Comparison of ENCODE assay signal across 8 cellular contexts in genomic region chr20:32109392-32110172, GRCh38. TPM values are rescaled to one million over a fixed set of nuclear protein-coding genes. Genes with fewer than 3 reads are reported as not detected.
DNase-seq lines count a peak whose midpoint lies in the region; ATAC-seq and TF ChIP-seq lines count a peak whose summit lies in the region.

TM9SF4 (plus strand) TSS chr20:32109714; CDS start chr20:32109741, 27 bp downstream.

- H3K4me1 ChIP-seq in PC-9 (replicated peaks; ENCODE audit: insufficient read depth) = peaks cover 9% of the 10 kb centered on the region
- peaks cover 14 to 33% of the 10 kb centered on the region in 2 donors for H3K4me1 ChIP-seq in mucosa of rectum (ENCODE audit: control insufficient read depth in 2 of 2, insufficient read depth in 2 of 2, low read length in 2 of 2)

- no peaks in the 10 kb centered on the region for H3K36me3 ChIP-seq in PC-9 (ENCODE audit: low read depth)
- peaks cover 0 to 2% of the 10 kb centered on the region in 2 donors for H3K36me3 ChIP-seq in mucosa of rectum (ENCODE audit: control insufficient read depth in 2 of 2, insufficient read depth in 2 of 2, low read length in 2 of 2)

- H4K20me1 ChIP-seq in PC-9 (ENCODE audit: insufficient read depth) = peaks cover 10% of the 10 kb centered on the region

- H2AFZ ChIP-seq in PC-9 = peak within 1 kb of the TSS; percentile 97

- POLR2A ChIA-PET in PC-9 (lab: Charles Lee; ENCODE audit: unreplicated experiment) = interaction anchor here (0.6 to 0.7 kb wide), 5 partner anchors 22 to 712 kb away, joined by 3 to 7 read pairs (median 4); no protein-coding TSS in a partner anchor

- peaks cover 49% of the 10 kb centered on the region for H3K79me2 ChIP-seq in PC-9 (ENCODE audit: low read depth)

- H3K27me3 ChIP-seq in PC-9 (ENCODE audit: insufficient read depth, low read depth) (peaks cover 6% of the 10 kb centered on the region; the same call in 1 of the 2 replicates), mucosa of rectum (ENCODE audit: control insufficient read depth in 2 of 2, insufficient read depth in 2 of 2, low read length in 2 of 2) (no peaks in the 10 kb centered on the region)

- H3K4me3 Mint-ChIP-seq in activated T-cell treated with anti-CD3 and anti-CD28 coated beads, Interleukin-2, amount 50 U/mL, for 24 hours = peak within 1 kb of the TSS; percentile 88

- H3K4me3 ChIP-seq in Jurkat, Clone E6-1 (ENCODE audit: low read length) = peak within 1 kb of the TSS; percentile 97
- H3K4me3 ChIP-seq in PC-9 (peak within 1 kb of the TSS; percentile 74), mucosa of rectum (ENCODE audit: low read length in 2 of 2) (peak within 1 kb of the TSS; percentile 100)

- peaks cover 4% of the 10 kb centered on the region; the same call in 1 of the 2 replicates for H3K9me3 ChIP-seq in PC-9 (ENCODE audit: insufficient read depth, low read depth)
- no peaks in the 10 kb centered on the region for H3K9me3 ChIP-seq in mucosa of rectum (ENCODE audit: control insufficient read depth in 2 of 2, low read length in 2 of 2)

- peaks cover 36% of the 10 kb centered on the region for H3K4me1 Mint-ChIP-seq in activated T-cell treated with anti-CD3 and anti-CD28 coated beads, Interleukin-2, amount 50 U/mL, for 24 hours (ENCODE audit: low read depth)

- no peaks in the 10 kb centered on the region for H3K9me2 ChIP-seq in PC-9 (ENCODE audit: insufficient read depth)

- H3K9me3 Mint-ChIP-seq in activated T-cell treated with anti-CD3 and anti-CD28 coated beads, Interleukin-2, amount 50 U/mL, for 24 hours = no peaks in the 10 kb centered on the region

- H3K4me2 ChIP-seq in PC-9 = peak within 1 kb of the TSS; percentile 98

- no peak for TF ChIP-seq CTCF in PC-9 (conservative IDR thresholded peaks at IDR 0.05)

- no peaks in the 10 kb centered on the region for H3K27me3 Mint-ChIP-seq in activated T-cell treated with anti-CD3 and anti-CD28 coated beads, Interleukin-2, amount 50 U/mL, for 24 hours

- peak; percentile 72 for ATAC-seq in GM21619 (IDR thresholded peaks at IDR 0.05; ENCODE audit: unreplicated experiment)

- no peaks in the 10 kb centered on the region for H3F3A ChIP-seq in PC-9 (ENCODE audit: insufficient read depth, low read depth)

- peak within 1 kb of the TSS; percentile 90 to 100 for H3K9ac ChIP-seq in mucosa of rectum (ENCODE audit: low read depth in 1 of 2, low read length in 2 of 2)

- CTCF ChIA-PET in PC-9 (lab: Charles Lee) = interaction anchor here (0.6 kb wide), 2 partner anchors 257 to 320 kb away, joined by 3 to 7 read pairs; no protein-coding TSS in a partner anchor

- peak within 1 kb of the TSS; percentile 96 for H3K27ac ChIP-seq in PC-9
- peak within 1 kb of the TSS; percentile 96 to 99 for H3K27ac ChIP-seq in mucosa of rectum (ENCODE audit: low read depth in 2 of 2, low read length in 2 of 2)

- DNase-seq in DMS153 (lab: John Stamatoyannopoulos, UW) = peak; percentile 89
- peak; percentile 96 for DNase-seq in Jurkat, Clone E6-1 (ENCODE audit: low read depth, low spot score)
- DNase-seq in PC-9 = peak; percentile 79 to 89
- DNase-seq in activated T-cell treated with anti-CD3 and anti-CD28 coated beads, Interleukin-2, amount 50 U/mL, for 24 hours = peak; percentile 96
- peak; percentile 95 to 97 for DNase-seq in erythroblast (lab: John Stamatoyannopoulos, UW)
- peak; percentile 94 for DNase-seq in stimulated activated CD8-positive, alpha-beta memory T cell treated with anti-CD3 and anti-CD28 coated beads, Interleukin-4, amount 100 ng/mL, for 48 hours

- peaks cover 35% of the 10 kb centered on the region for H3K36me3 Mint-ChIP-seq in activated T-cell treated with anti-CD3 and anti-CD28 coated beads, Interleukin-2, amount 50 U/mL, for 24 hours (ENCODE audit: low read depth)

- intact Hi-C loops in PC-9 (cut with micrococcal nuclease; ENCODE audit: unreplicated experiment) = no loop called here

- TSS peak; percentile 66 for BruUV-seq in PC-9 (replicated peaks; lab: Mats Ljungman, UMichigan)

- peak within 1 kb of the TSS; percentile 100 for H3K27ac Mint-ChIP-seq in activated T-cell treated with anti-CD3 and anti-CD28 coated beads, Interleukin-2, amount 50 U/mL, for 24 hours

- peak; percentile 88 for TF ChIP-seq POLR2A in erythroblast (IDR thresholded peaks at IDR 0.05; ENCODE audit: low read length)

RNA-seq across cellular contexts. Expression of gene TM9SF4, which starts in this region (rescaled TPM):
- 24.2 TPM for polyA plus RNA-seq in Jurkat, Clone E6-1 (2012; ENCODE audit: insufficient read depth, insufficient read length)
- 58.4 and 67.8 TPM in 2 replicates for total RNA-seq in PC-9 (2021)

Comparison
In these comparisons a context has a peak if more than half of its experiments do, and no peak if none do; other contexts are left out.
1. Peak in every context shown above with its lines: DNase-seq, ATAC-seq, H3K4me3 ChIP-seq and H3K27ac ChIP-seq.